ENCODE assay signal across 8 cellular contexts in the genomic region with DNA sequence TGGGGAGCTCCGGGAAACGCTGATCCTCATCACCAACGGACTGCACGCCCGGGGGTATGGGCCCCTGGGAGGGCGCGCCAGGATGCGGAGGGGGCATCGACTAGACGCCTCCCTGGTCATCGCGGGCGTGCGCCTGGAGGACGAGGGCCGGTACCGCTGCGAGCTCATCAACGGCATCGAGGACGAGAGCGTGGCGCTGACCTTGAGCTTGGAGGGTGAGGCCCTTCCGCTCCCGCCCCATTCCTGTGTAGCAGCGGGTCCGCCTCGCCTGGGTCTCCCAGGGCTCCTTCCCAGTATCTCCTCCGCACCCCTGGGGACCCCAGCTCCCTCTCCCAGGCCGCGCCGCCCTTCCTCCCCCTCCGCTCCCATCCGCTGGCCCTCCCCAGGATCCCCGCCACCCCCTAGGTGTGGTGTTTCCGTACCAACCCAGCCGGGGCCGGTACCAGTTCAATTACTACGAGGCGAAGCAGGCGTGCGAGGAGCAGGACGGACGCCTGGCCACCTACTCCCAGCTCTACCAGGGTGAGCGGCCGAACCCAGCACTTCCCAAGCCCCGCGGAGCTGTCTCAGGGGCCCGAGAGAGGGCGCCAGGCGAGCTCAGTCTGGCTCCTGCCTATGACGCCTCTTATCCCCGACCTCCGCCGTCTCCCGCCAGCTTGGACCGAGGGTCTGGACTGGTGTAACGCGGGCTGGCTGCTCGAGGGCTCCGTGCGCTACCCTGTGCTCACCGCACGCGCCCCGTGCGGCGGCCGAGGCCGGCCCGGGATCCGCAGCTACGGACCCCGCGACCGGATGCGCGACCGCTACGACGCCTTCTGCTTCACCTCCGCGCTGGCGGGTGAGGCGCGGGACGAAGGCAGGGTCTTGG. TPM values are rescaled to one million over a fixed set of nuclear protein-coding genes. Genes with fewer than 3 reads are reported as not detected.
A peak's percentile ranks its signal among the peaks of the same experiment; 100 is the strongest.
DNase-seq lines count a peak whose midpoint lies in the region; ATAC-seq and TF ChIP-seq lines count a peak whose summit lies in the region.

No MANE protein-coding gene starts in this region.

- H3K9me3 ChIP-seq in heart right ventricle, result no peaks in the 10 kb centered on the region
- no peaks in the 10 kb centered on the region for H3K9me3 ChIP-seq in prostate gland

- TF ChIP-seq POLR2A in prostate gland (IDR thresholded peaks at IDR 0.05), result no peak

- H3K27ac ChIP-seq in heart right ventricle (peak overlapping the region in 9 of 10 donors; percentile 45 to 76 (median 63)), prostate gland (peak overlapping the region; percentile 58 to 71)

- H3K4me1 ChIP-seq in heart right ventricle (peaks cover 10 to 34% (median 24%) of the 10 kb centered on the region in 9 donors), prostate gland (replicated peaks) (peaks cover 7% of the 10 kb centered on the region)

- no peak for DNase-seq in activated CD4-positive, CD25-positive, alpha-beta regulatory T cell (lab: John Stamatoyannopoulos, UW)
- peak; percentile 76 for DNase-seq in NCI-H748 (lab: John Stamatoyannopoulos, UW; ENCODE audit: unreplicated experiment)
- DNase-seq in activated naive CD4-positive, alpha-beta T cell treated with anti-CD3 and anti-CD28 coated beads, Interleukin-2, amount 50 U/mL, for 16 hours, result peak; percentile 52
- peak; percentile 47 to 64 for DNase-seq in heart right ventricle
- no peak for DNase-seq in prostate gland (ENCODE audit: low spot score)
- DNase-seq in HPDE6-E6E7 (ENCODE audit: extremely low spot score), result no peak

- H3K4me3 ChIP-seq in heart right ventricle (peak overlapping the region; percentile 34 to 58 (median 49)), prostate gland (peak overlapping the region; percentile 25 to 29)

- ATAC-seq in activated CD4-positive, CD25-positive, alpha-beta regulatory T cell treated with anti-CD3 and anti-CD28 coated beads, Interleukin-2, amount 50 U/mL, for 24 hours, result peak; percentile 59 to 63
- ATAC-seq in heart right ventricle (peak; percentile 65 to 82 (median 78)), HG02970 (IDR thresholded peaks at IDR 0.05; ENCODE audit: low FRiP score, unreplicated experiment) (no peak)

- 1 to 3% methylated on average over 86 to 87 of the region's 87 CpGs for WGBS in heart right ventricle, 2 donors
- WGBS in prostate gland, result 3% methylated on average over 51 of the region's 87 CpGs

- H3K36me3 ChIP-seq in heart right ventricle (no peaks in the 10 kb centered on the region), prostate gland (no peaks in the 10 kb centered on the region)

- H3K27me3 ChIP-seq in heart right ventricle (peaks cover 19 to 97% (median 56%) of the 10 kb centered on the region in 7 donors), prostate gland (replicated peaks; ENCODE audit: insufficient read depth) (peaks cover 10% of the 10 kb centered on the region)

- intact Hi-C loops in heart right ventricle (cut with DNase I), result loop anchor here in 3 of 10 donors (2.0 to 5.0 kb wide), 2 partner anchors 33 to 101 kb away; no protein-coding TSS in a partner anchor
- intact Hi-C loops in prostate gland (cut with DNase I), result loop anchor here (5.0 kb wide), 1 partner anchor 37 kb away; no protein-coding TSS in a partner anchor

- TF ChIP-seq CTCF in heart right ventricle (IDR thresholded peaks at IDR 0.05), result peak in 7 of 9 donors; percentile 18 to 59 (median 47)
- peak in 2 of 4 experiments; percentile 27 to 41 for TF ChIP-seq CTCF in prostate gland (IDR thresholded peaks at IDR 0.05)

RNA-seq across cellular contexts. Expression of a gene that starts 5.0 kb away (rescaled TPM):
- total RNA-seq in heart right ventricle, result 1 to 10 TPM in 3 of 10 donors, under 1 TPM in 6, not detected in 1; 0.24 to 1.7 (median 0.77) TPM
- polyA plus RNA-seq in heart right ventricle, result 1 to 10 TPM; 3.0 to 6.3 TPM
- total RNA-seq in prostate gland, result 10 to 100 TPM in 1 of 2 donors, 1 to 10 TPM in 1; 6.1 to 10.2 TPM

RNA-seq across cellular contexts. Expression of a gene that starts 17.7 kb away (rescaled TPM):
- total RNA-seq in heart right ventricle (under 1 TPM in 6 of 10 donors, not detected in 4; 0.14 to 0.52 (median 0.24) TPM), prostate gland (1 to 10 TPM in 1 of 2 donors, not detected in 1; 4.9 TPM)
- under 1 TPM; 0.20 to 0.29 TPM for polyA plus RNA-seq in heart right ventricle

RNA-seq across cellular contexts. Expression of a gene that starts 22.9 kb away (rescaled TPM):
- 10 to 100 TPM in 9 of 10 donors, 1 to 10 TPM in 1; 9.3 to 25.4 (median 13.3) TPM for total RNA-seq in heart right ventricle
- polyA plus RNA-seq in heart right ventricle, result 10 to 100 TPM; 24.1 to 34.5 TPM
- total RNA-seq in prostate gland, result 10 to 100 TPM; 20.9 to 27.5 TPM

RNA-seq across cellular contexts. Expression of a gene that starts 32.6 kb away (rescaled TPM):
- total RNA-seq in heart right ventricle (100 to 1,000 TPM in 9 of 10 donors, 10 to 100 TPM in 1; 93.1 to 134 (median 112) TPM), prostate gland (100 to 1,000 TPM; 118 to 188 TPM)
- 100 to 1,000 TPM in 1 of 2 donors, 10 to 100 TPM in 1; 59.8 to 103 TPM for polyA plus RNA-seq in heart right ventricle

RNA-seq across cellular contexts. Expression of a gene that starts 44.7 kb away (rescaled TPM):
- total RNA-seq in heart right ventricle, result under 1 TPM in 1 of 10 donors, not detected in 9; 0.21 TPM
- under 1 TPM in 1 of 2 donors, not detected in 1; 0.03 TPM for polyA plus RNA-seq in heart right ventricle
- not detected for total RNA-seq in prostate gland

Comparison
In these comparisons a context has a peak if more than half of its experiments do, and no peak if none do; other contexts are left out.
1. DNase-seq: peak in NCI-H748 (single experiment), activated naive CD4-positive, alpha-beta T cell treated with anti-CD3 and anti-CD28 coated beads, Interleukin-2, amount 50 U/mL, for 16 hours (single experiment) and heart right ventricle (2 of 2); none in activated CD4-positive, CD25-positive, alpha-beta regulatory T cell (0 of 4), prostate gland (single experiment) and HPDE6-E6E7 (single experiment).